ENCODE assay signal across 29 cellular contexts in the genomic region with DNA sequence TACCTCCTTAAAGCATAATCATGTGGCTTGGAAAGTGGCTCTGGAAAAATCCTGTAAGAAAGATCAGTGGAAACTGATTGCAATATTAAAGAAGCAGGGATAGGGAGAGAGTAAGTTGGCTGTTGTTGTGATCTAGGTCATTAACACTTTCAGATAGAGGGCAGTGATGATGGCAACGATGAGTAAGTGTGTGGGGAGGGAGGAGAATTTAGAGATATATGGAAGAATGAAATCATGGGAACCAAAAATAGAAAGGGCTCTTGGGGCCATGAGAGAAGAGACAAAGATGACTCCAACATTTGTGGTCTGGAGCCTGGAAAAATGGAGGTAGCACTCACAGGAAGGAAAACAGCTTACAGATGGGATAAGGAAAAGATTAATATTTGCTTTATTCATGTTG. TPM values are rescaled to one million over a fixed set of nuclear protein-coding genes. Genes with fewer than 3 reads are reported as not detected.
DNase-seq lines count a peak whose midpoint lies in the region; ATAC-seq and TF ChIP-seq lines count a peak whose summit lies in the region.
"Had no signal": no experiment of that assay in that cellular context is flagged by ENCODE, and none has a peak within 500 bp of the region (broad histone marks: within the 10 kb centered on the region; RNA-seq: fewer than 3 reads in every experiment).

No MANE protein-coding gene starts in this region.

- no peaks in the 10 kb centered on the region for H3K36me3 ChIP-seq in fibroblast of lung (ENCODE audit: control insufficient read depth, insufficient read depth, low read length)
- H3K36me3 ChIP-seq: BE2C, esophagus muscularis mucosa, heart right ventricle, neural progenitor cell, prostate gland, tibial artery had no signal

- H3K9ac ChIP-seq in fibroblast of lung (ENCODE audit: insufficient read depth, low read length) = no peak overlapping the region
- H3K9ac ChIP-seq: neural progenitor cell had no signal

- H3K4me1 ChIP-seq in fibroblast of lung (ENCODE audit: control insufficient read depth, extremely low read depth, insufficient read depth, low read length) = peaks cover 5% of the 10 kb centered on the region
- H3K4me1 ChIP-seq: BE2C, esophagus muscularis mucosa, neural progenitor cell, prostate gland, tibial artery had no signal

- no peak for ATAC-seq in GM18873 (IDR thresholded peaks at IDR 0.05; ENCODE audit: low FRiP score, unreplicated experiment)
- no peak for ATAC-seq in HG03280 (IDR thresholded peaks at IDR 0.05; ENCODE audit: unreplicated experiment)
- no peak for ATAC-seq in GM18909 (IDR thresholded peaks at IDR 0.05; ENCODE audit: poor library complexity, unreplicated experiment)
- ATAC-seq: activated CD4-positive, CD25-positive, alpha-beta regulatory T cell treated with anti-CD3 and anti-CD28 coated beads, Interleukin-2, amount 50 U/mL, for 24 hours; activated CD8-positive, alpha-beta T cell treated with anti-CD3 and anti-CD28 coated beads, Interleukin-2, amount 10 ng/mL, durations not matched to agents 7 days and 5 days; SK-N-SH treated with all-trans-retinoic acid at 6 μM for 48 hours; stimulated activated naive CD8-positive, alpha-beta T cell treated with anti-CD3 and anti-CD28 coated beads, Interleukin-15, Interleukin-2, amounts not matched to agents 100 U/mL and 50 U/mL, for 24 hours had no signal

- no peak overlapping the region for H3K27ac ChIP-seq in fibroblast of lung (ENCODE audit: insufficient read depth, low read length)
- H3K27ac ChIP-seq: esophagus muscularis mucosa, heart right ventricle, HL-60, neural progenitor cell, prostate gland, skin epidermis, tibial artery had no signal

- H3K27me3 ChIP-seq in fibroblast of lung (ENCODE audit: control insufficient read depth, insufficient read depth, low read length) = no peaks in the 10 kb centered on the region
- H3K27me3 ChIP-seq: esophagus muscularis mucosa, heart right ventricle, neural progenitor cell, tibial artery had no signal

- H3K4me3 ChIP-seq in fibroblast of lung (replicated peaks in 1 of 4; ENCODE audit: control extremely low read depth in 1 of 4, insufficient read depth in 1 of 4, low read depth in 3 of 4, low read length in 4 of 4) (no peak overlapping the region), skeletal muscle cell (ENCODE audit: low read depth, low read length) (no peak overlapping the region)
- H3K4me3 ChIP-seq: esophagus muscularis mucosa, heart right ventricle, mucosa of descending colon, neural progenitor cell, prostate gland, skin epidermis, tibial artery had no signal

- no peaks in the 10 kb centered on the region for H3K79me2 ChIP-seq in fibroblast of lung (ENCODE audit: control insufficient read depth, insufficient read depth, low read length)

- peak overlapping the region; percentile 8 for H2AFZ ChIP-seq in fibroblast of lung (ENCODE audit: low read length)
- H2AFZ ChIP-seq: neural progenitor cell had no signal

- H3K9me3 ChIP-seq in fibroblast of lung (ENCODE audit: control insufficient read depth, insufficient read depth, low read depth, low read length) = no peaks in the 10 kb centered on the region
- H3K9me3 ChIP-seq: BE2C, prostate gland had no signal

- peak overlapping the region; percentile 72 for H3K4me2 ChIP-seq in fibroblast of lung (ENCODE audit: extremely low read depth, insufficient read depth, low read length)
- H3K4me2 ChIP-seq: neural progenitor cell had no signal

- no peak for TF ChIP-seq CTCF in fibroblast of lung (conservative IDR thresholded peaks at IDR 0.05 in 1 of 2, IDR thresholded peaks at IDR 0.05 in 1 of 2; ENCODE audit: low read depth in 1 of 2, low read length in 2 of 2)

- DNase-seq in EL (peak; percentile 48), NCI-H69 (lab: John Stamatoyannopoulos, UW) (peak; percentile 75), fibroblast of lung (ENCODE audit: low read depth in 2 of 2) (peak in 1 of 2 donors; percentile 54), skeletal muscle cell (ENCODE audit: low read depth) (peak; percentile 53)
- DNase-seq: activated CD8-positive, alpha-beta T cell treated with anti-CD3 and anti-CD28 coated beads, Interleukin-2, amount 10 ng/mL, durations not matched to agents 7 days and 5 days; activated T-cell treated with anti-CD3 and anti-CD28 coated beads, Interleukin-2, amount 50 U/mL, for 1 hour; amygdala; BE2C; DMS79 treated with DMSO at 0.1 percent for 48 hours; effector CD8-positive, alpha-beta T cell; heart right ventricle; MV-4-11; NCI-H2029 treated with DMSO at 0.1 percent for 48 hours; NK-92 treated with Interleukin-12 subunit alpha and Interleukin-12 subunit beta, amount 100 ng/mL, for 24 hours; stimulated activated CD4-positive, alpha-beta T cell treated with anti-CD3 and anti-CD28 coated beads, Interleukin-2, amount 100 ng/mL, for 48 hours; stimulated activated naive CD8-positive, alpha-beta T cell treated with anti-CD3 and anti-CD28 coated beads, Interleukin-15, Interleukin-2, amounts not matched to agents 100 U/mL and 50 U/mL, for 24 hours; T-helper 9 cell; tibial artery had no signal

- H4K20me1 ChIP-seq in fibroblast of lung (ENCODE audit: control insufficient read depth, extremely low read depth, insufficient read depth, low read length) = no peaks in the 10 kb centered on the region

RNA-seq across cellular contexts. Expression of gene SNRPF, which starts 23.3 kb away (rescaled TPM):
- 11.3 and 14.2 TPM in 2 replicates for total RNA-seq in fibroblast of lung
- 25.0 and 35.2 TPM in 2 replicates for polyA plus RNA-seq in fibroblast of lung
- polyA plus RNA-seq in fibroblast of lung (2012) = 61.2 and 71.8 TPM in 2 replicates
- 6.0 and 6.4 TPM in 2 replicates for polyA minus RNA-seq in fibroblast of lung (ENCODE audit: low replicate concordance)
